Comparison of ENCODE assay signal across 25 cellular contexts in genomic region chr21:35237287-35237686, GRCh38.
"Had no signal": no experiment of that assay in that cellular context is flagged by ENCODE, and none has a peak within 500 bp of the region (broad histone marks: within the 10 kb centered on the region; RNA-seq: fewer than 3 reads in every experiment).

No MANE protein-coding gene starts in this region.

- ATAC-seq: effector memory CD8-positive, alpha-beta T cell; gastrocnemius medialis; left lung; lower lobe of right lung; sciatic nerve had no signal

- H3K4me3 Mint-ChIP-seq: activated naive CD4-positive, alpha-beta T cell treated with anti-CD3 and anti-CD28 coated beads for 36 hours; activated naive CD8-positive, alpha-beta T cell treated with anti-CD3 and anti-CD28 coated beads for 36 hours; activated T-helper 1 cell treated with anti-CD3 and anti-CD28 coated beads, Interleukin-12 subunit alpha, Interleukin-12 subunit beta, Interleukin-2, Interleukin-4 antibody, amounts not matched to agents 30 ng/mL and 10 ng/mL and 1 ng/mL, durations not matched to agents 14 hours and 24 hours and 36 hours; brain; effector memory CD8-positive, alpha-beta T cell; nephron progenitor cell; stimulated activated naive CD8-positive, alpha-beta T cell treated with anti-CD3 and anti-CD28 coated beads, Interleukin-15, Interleukin-2, amounts not matched to agents 100 ng/mL and 50 ng/mL, for 24 hours; type B pancreatic cell had no signal

- H3K27ac Mint-ChIP-seq: activated naive CD4-positive, alpha-beta T cell treated with anti-CD3 and anti-CD28 coated beads for 36 hours; activated naive CD8-positive, alpha-beta T cell treated with anti-CD3 and anti-CD28 coated beads for 36 hours; activated T-helper 1 cell treated with anti-CD3 and anti-CD28 coated beads, Interleukin-12 subunit alpha, Interleukin-12 subunit beta, Interleukin-2, Interleukin-4 antibody, amounts not matched to agents 30 ng/mL and 10 ng/mL and 1 ng/mL, durations not matched to agents 14 hours and 24 hours and 36 hours; brain; effector memory CD8-positive, alpha-beta T cell; nephron progenitor cell; stimulated activated naive CD8-positive, alpha-beta T cell treated with anti-CD3 and anti-CD28 coated beads, Interleukin-15, Interleukin-2, amounts not matched to agents 100 ng/mL and 50 ng/mL, for 24 hours; type B pancreatic cell had no signal

- H3K27me3 Mint-ChIP-seq: activated naive CD8-positive, alpha-beta T cell treated with anti-CD3 and anti-CD28 coated beads for 36 hours; stimulated activated naive CD8-positive, alpha-beta T cell treated with anti-CD3 and anti-CD28 coated beads, Interleukin-15, Interleukin-2, amounts not matched to agents 100 ng/mL and 50 ng/mL, for 24 hours had no signal

- DNase-seq: activated effector memory CD4-positive, alpha-beta T cell treated with anti-CD3 and anti-CD28 coated beads, Interleukin-2, amount 50 U/mL, for 16 hours; activated naive CD4-positive, alpha-beta T cell treated with anti-CD3 and anti-CD28 coated beads for 36 hours; activated naive CD8-positive, alpha-beta T cell treated with anti-CD3 and anti-CD28 coated beads for 36 hours; activated T-cell treated with anti-CD3 and anti-CD28 coated beads for 4 hours; adrenal gland; aorta; cerebellar nuclear complex; effector memory CD8-positive, alpha-beta T cell; erythroblast; gastrocnemius medialis; glutamatergic neuron; left lung; lower lobe of right lung; mesenchymal stem cell; nephron progenitor cell; ovary; retina; stimulated activated CD4-positive, alpha-beta T cell treated with anti-CD3 and anti-CD28 coated beads, Interleukin-12 subunit alpha, Interleukin-12 subunit beta, amount 100 ng/mL, for 4 hours; stimulated activated CD4-positive, alpha-beta T cell treated with anti-CD3 and anti-CD28 coated beads, Interleukin-4, amount 100 ng/mL, for 1 hour; T-helper 1 cell had no signal

- H3K36me3 Mint-ChIP-seq: brain, type B pancreatic cell had no signal

- H3K9me3 Mint-ChIP-seq: effector memory CD8-positive, alpha-beta T cell had no signal
